8 cellular contexts compared by ENCODE assay signal in the genomic region with DNA sequence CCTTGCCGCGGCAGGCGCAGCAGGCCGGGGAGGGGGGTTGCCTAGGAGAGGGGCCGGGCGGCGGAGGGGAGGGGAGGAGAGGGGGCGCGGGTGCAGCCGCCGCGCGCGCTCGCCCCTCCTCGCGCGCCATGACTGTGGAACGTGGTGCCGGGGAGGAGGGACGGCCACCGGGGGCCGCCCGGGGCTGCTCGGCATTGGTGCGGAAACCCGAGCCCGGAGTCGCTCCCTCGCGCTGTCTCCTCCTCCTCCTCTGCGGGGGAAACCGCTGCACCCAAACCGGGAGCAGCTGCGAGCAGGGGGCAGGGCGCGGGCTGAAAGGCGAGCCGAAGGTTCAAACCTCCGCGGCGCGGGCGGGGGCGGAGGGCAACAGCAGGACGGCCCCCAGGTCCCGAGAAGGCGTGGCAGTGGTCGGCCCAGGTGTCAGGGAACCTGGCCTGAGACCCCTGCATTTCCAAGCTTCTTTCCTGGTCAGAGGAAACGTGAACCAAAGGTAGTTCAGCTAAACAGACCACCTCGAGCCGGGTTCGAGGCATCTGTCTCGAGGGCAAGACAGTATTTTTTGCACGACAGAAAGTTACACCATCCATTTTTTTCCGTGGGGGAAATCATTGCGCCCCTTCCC. TPM values are rescaled to one million over a fixed set of nuclear protein-coding genes. Genes with fewer than 3 reads are reported as not detected.
DNase-seq lines count a peak whose midpoint lies in the region; ATAC-seq and TF ChIP-seq lines count a peak whose summit lies in the region.

No MANE protein-coding gene starts in this region.

- intact Hi-C loops in CD8-positive, alpha-beta T cell (cut with DNase I, micrococcal nuclease) = loop anchor here (2.0 to 5.0 kb wide), 6 partner anchors 36 to 191 kb away; no protein-coding TSS in a partner anchor

- H3K9me3 Mint-ChIP-seq in CD8-positive, alpha-beta T cell = no peaks in the 10 kb centered on the region
- H3K9me3 Mint-ChIP-seq in neural crest cell = no peaks in the 10 kb centered on the region

- peak; percentile 42 to 89 (median 76) for DNase-seq in CD8-positive, alpha-beta T cell
- peak; percentile 96 for DNase-seq in Karpas-422
- peak; percentile 82 for DNase-seq in RKO (ENCODE audit: low spot score)
- DNase-seq in activated effector memory CD4-positive, alpha-beta T cell treated with anti-CD3 and anti-CD28 coated beads, Interleukin-2, amount 50 U/mL, for 16 hours = peak; percentile 91
- peak; percentile 81 for DNase-seq in fibroblast of the conjunctiva (ENCODE audit: low read depth)
- peak; percentile 73 for DNase-seq in neural crest cell (ENCODE audit: low read depth, low spot score)
- peak in 40 of 49 donors; percentile 24 to 80 (median 55) for DNase-seq in substantia nigra (lab: John Stamatoyannopoulos, UW)

- no peaks in the 10 kb centered on the region for H3K27me3 Mint-ChIP-seq in CD8-positive, alpha-beta T cell (ENCODE audit: low read depth)
- peaks cover 2% of the 10 kb centered on the region for H3K27me3 Mint-ChIP-seq in neural crest cell (ENCODE audit: low read depth)

- peak overlapping the region; percentile 72 for H3K27ac ChIP-seq in CD8-positive, alpha-beta T cell (ENCODE audit: low read depth, low read length)
- peak overlapping the region; percentile 94 for H3K27ac ChIP-seq in Karpas-422 (ENCODE audit: low read length)
- H3K27ac ChIP-seq in substantia nigra (ENCODE audit: low read depth, low read length, poor library complexity, severe bottlenecking) = peak overlapping the region; percentile 42

- H3K4me2 ChIP-seq in Karpas-422 (ENCODE audit: low read depth, low read length, poor library complexity, severe bottlenecking) = peak overlapping the region; percentile 91

- H3K4me1 Mint-ChIP-seq in CD8-positive, alpha-beta T cell (ENCODE audit: low read depth) = peaks cover 33% of the 10 kb centered on the region
- H3K4me1 Mint-ChIP-seq in neural crest cell = peaks cover 48% of the 10 kb centered on the region

- CTCF ChIA-PET in CD8-positive, alpha-beta T cell (lab: Charles Lee) = interaction anchor here (0.6 to 2.9 kb wide), 15 partner anchors 10 to 239 kb away, joined by 3 to 19 read pairs (median 4); no protein-coding TSS in a partner anchor

- H3K4me3 ChIP-seq in CD8-positive, alpha-beta T cell (ENCODE audit: low read depth, low read length) = peak overlapping the region; percentile 98
- peak overlapping the region; percentile 99 for H3K4me3 ChIP-seq in Karpas-422 (ENCODE audit: low read length)

- POLR2A ChIA-PET in CD8-positive, alpha-beta T cell (lab: Charles Lee) = interaction anchor here (0.9 to 8.1 kb wide), 25 partner anchors 12 to 439 kb away, joined by 3 to 115 read pairs (median 4); partner anchors contain the start of gene UBR2

- peaks cover 19% of the 10 kb centered on the region for H3K36me3 Mint-ChIP-seq in CD8-positive, alpha-beta T cell
- no peaks in the 10 kb centered on the region for H3K36me3 Mint-ChIP-seq in neural crest cell (ENCODE audit: low read depth)

- no peak for TF ChIP-seq CTCF in CD8-positive, alpha-beta T cell (IDR thresholded peaks at IDR 0.05)
- TF ChIP-seq CTCF in neural crest cell (conservative IDR thresholded peaks at IDR 0.05) = no peak

- peak overlapping the region; percentile 100 for H3K4me3 Mint-ChIP-seq in CD8-positive, alpha-beta T cell
- peak overlapping the region; percentile 94 for H3K4me3 Mint-ChIP-seq in neural crest cell

- no peaks in the 10 kb centered on the region for H3K9me2 ChIP-seq in Karpas-422 (replicated peaks; ENCODE audit: insufficient read depth, low read length)

- no peaks in the 10 kb centered on the region for H3K36me3 ChIP-seq in CD8-positive, alpha-beta T cell (ENCODE audit: insufficient read depth, low read length)
- peaks cover 18% of the 10 kb centered on the region for H3K36me3 ChIP-seq in Karpas-422 (ENCODE audit: insufficient read depth, low read length)

- H3K27me3 ChIP-seq in CD8-positive, alpha-beta T cell (ENCODE audit: insufficient read depth, low read length) = no peaks in the 10 kb centered on the region
- H3K27me3 ChIP-seq in Karpas-422 (ENCODE audit: low read length) = no peaks in the 10 kb centered on the region

- no peak overlapping the region for H3K27ac Mint-ChIP-seq in CD8-positive, alpha-beta T cell
- H3K27ac Mint-ChIP-seq in neural crest cell (ENCODE audit: unreplicated experiment) = peak overlapping the region; percentile 96

- peaks cover 35% of the 10 kb centered on the region for H3K79me2 ChIP-seq in Karpas-422 (ENCODE audit: low read length)

- H4K20me1 ChIP-seq in Karpas-422 (ENCODE audit: insufficient read depth, low read depth, low read length) = no peaks in the 10 kb centered on the region; the same call in 1 of the 2 replicates

- peak; percentile 74 for ATAC-seq in CD8-positive, alpha-beta T cell
- ATAC-seq in GM21390 (IDR thresholded peaks at IDR 0.05; ENCODE audit: unreplicated experiment) = peak; percentile 69

- peak overlapping the region; percentile 4; the same call in 1 of the 2 replicates for H2AFZ ChIP-seq in Karpas-422 (ENCODE audit: low read length)

- no peaks in the 10 kb centered on the region for H3K9me3 ChIP-seq in CD8-positive, alpha-beta T cell (ENCODE audit: low read length)
- H3K9me3 ChIP-seq in Karpas-422 (ENCODE audit: low read length) = no peaks in the 10 kb centered on the region

- H3K9ac ChIP-seq in Karpas-422 (ENCODE audit: low read length) = peak overlapping the region; percentile 100

- peaks cover 29% of the 10 kb centered on the region for H3K4me1 ChIP-seq in CD8-positive, alpha-beta T cell (ENCODE audit: insufficient read depth, low read length)
- peaks cover 55% of the 10 kb centered on the region for H3K4me1 ChIP-seq in Karpas-422 (ENCODE audit: low read length)

RNA-seq across cellular contexts. Expression of gene TRERF1, which starts 1.4 kb away (rescaled TPM):
- 10 to 100 TPM; 20.2 to 20.4 TPM for total RNA-seq in CD8-positive, alpha-beta T cell
- 30.2 and 32.7 TPM in 2 replicates for total RNA-seq in Karpas-422 (2014; rRNA removed; shearing (Covaris generic); ENCODE audit: low replicate concordance)
- 12.4 and 14.0 TPM in 2 replicates for total RNA-seq in neural crest cell

Comparison
In these comparisons a context has a peak if more than half of its experiments do, and no peak if none do; other contexts are left out.
1. Peak in every context shown above with its lines: DNase-seq, ATAC-seq, H3K4me3 ChIP-seq and H3K27ac ChIP-seq.
2. H3K27ac ChIP-seq: peak in every context shown above with its lines; median percentile 94 in Karpas-422; 72 in CD8-positive, alpha-beta T cell; 42 in substantia nigra.